ENCODE assay signal across 27 cellular contexts in the genomic region with DNA sequence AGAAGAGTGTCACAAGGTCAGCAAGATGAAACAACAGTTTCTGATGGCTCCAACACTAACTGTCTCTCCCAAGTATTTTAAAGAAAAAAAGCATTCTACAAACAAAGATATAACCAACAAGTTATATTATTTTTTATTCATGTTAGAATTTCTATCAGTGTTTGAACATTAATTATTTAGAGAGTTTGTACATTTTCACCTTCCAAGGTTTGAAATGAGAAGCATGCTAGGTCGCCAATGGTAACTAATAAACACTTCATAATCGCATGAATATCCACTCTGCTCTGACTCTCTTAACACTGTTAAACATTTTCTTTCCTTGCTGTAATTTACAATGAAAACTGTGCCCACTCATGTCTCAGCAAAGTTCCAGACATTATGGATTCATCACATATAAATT.
"Had no signal": no experiment of that assay in that cellular context is flagged by ENCODE, and none has a peak within 500 bp of the region (broad histone marks: within the 10 kb centered on the region; RNA-seq: fewer than 3 reads in every experiment).

No MANE protein-coding gene starts in this region.

- H3K27me3 ChIP-seq: stomach, suprapubic skin, testis, thyroid gland, tibial artery, tibial nerve, transverse colon, upper lobe of left lung, upper lobe of right lung, uterus, vagina had no signal

- DNase-seq: stimulated activated CD4-positive, alpha-beta T cell treated with anti-CD3 and anti-CD28 coated beads, Interleukin-2, amount 100 ng/mL, for 48 hours; stimulated activated CD4-positive, alpha-beta T cell treated with anti-CD3 and anti-CD28 coated beads, Interleukin-4, amount 100 ng/mL, for 1 hour; stimulated activated CD4-positive, alpha-beta T cell treated with anti-CD3 and anti-CD28 coated beads, Interleukin-4, amount 100 ng/mL, for 24 hours; stimulated activated CD4-positive, alpha-beta T cell treated with anti-CD3 and anti-CD28 coated beads, Interleukin-4, amount 100 ng/mL, for 4 hours; stimulated activated CD8-positive, alpha-beta memory T cell treated with anti-CD3 and anti-CD28 coated beads, Interleukin-4, amount 100 ng/mL, for 48 hours; stimulated activated naive B cell treated with anti-CD40 and anti-IgM and Interleukin-4, amounts not matched to agents 10 μg/mL and 1 μg/mL and 100 μg/mL, for 72 hours; stimulated activated naive CD4-positive, alpha-beta T cell; stimulated activated naive CD4-positive, alpha-beta T cell treated with Interleukin-2 at 50 U/mL for 16 hours; stimulated activated naive CD8-positive, alpha-beta T cell treated with anti-CD3 and anti-CD28 coated beads, Interleukin-15, amount 100 ng/mL, for 72 hours; stimulated activated naive CD8-positive, alpha-beta T cell treated with anti-CD3 and anti-CD28 coated beads, Interleukin-15, Interleukin-2, amounts not matched to agents 100 U/mL and 50 U/mL, for 24 hours; stomach; substantia nigra; testis; thyroid gland; tibial artery; transverse colon; trophoblast cell; upper lobe of left lung; upper lobe of right lung; uterus had no signal

- H3K9me3 ChIP-seq: stomach, suprapubic skin, testis, thoracic aorta, thyroid gland, tibial artery, tibial nerve, transverse colon, upper lobe of left lung, upper lobe of right lung, uterus, vagina had no signal

- H3K4me1 ChIP-seq: suprapubic skin, thyroid gland, tibial artery, tibial nerve, transverse colon, upper lobe of left lung, upper lobe of right lung, uterus, vagina had no signal

- ATAC-seq: stimulated activated effector memory CD8-positive, alpha-beta T cell treated with anti-CD3 and anti-CD28 coated beads, Interleukin-12 subunit alpha, Interleukin-12 subunit beta, amount 100 ng/mL, for 72 hours; stimulated activated memory B cell treated with anti-CD40 and anti-IgM and Interleukin-4, amounts not matched to agents 10 μg/mL and 1 μg/mL and 100 μg/mL, for 72 hours; stimulated activated naive B cell treated with anti-CD40 and anti-IgM and Interleukin-4, amounts not matched to agents 10 μg/mL and 1 μg/mL and 100 μg/mL, for 72 hours; stimulated activated naive CD8-positive, alpha-beta T cell treated with anti-CD3 and anti-CD28 coated beads, Interleukin-15, amount 100 ng/mL, for 72 hours; stimulated activated naive CD8-positive, alpha-beta T cell treated with anti-CD3 and anti-CD28 coated beads, Interleukin-15, Interleukin-2, amounts not matched to agents 100 U/mL and 50 U/mL, for 24 hours; upper lobe of right lung had no signal

- H3K27ac ChIP-seq: stomach, suprapubic skin, testis, thoracic aorta, thyroid gland, tibial artery, tibial nerve, transverse colon, upper lobe of left lung, upper lobe of right lung, uterus, vagina had no signal

- H3K4me3 ChIP-seq: stomach, suprapubic skin, testis, thoracic aorta, thyroid gland, tibial artery, tibial nerve, transverse colon, upper lobe of left lung, upper lobe of right lung, uterus, vagina had no signal

- FAIRE-seq: urothelium cell line had no signal

- H3K36me3 ChIP-seq: uterus had no signal
